Comparison of ENCODE assay signal across 10 cellular contexts in the genomic region with DNA sequence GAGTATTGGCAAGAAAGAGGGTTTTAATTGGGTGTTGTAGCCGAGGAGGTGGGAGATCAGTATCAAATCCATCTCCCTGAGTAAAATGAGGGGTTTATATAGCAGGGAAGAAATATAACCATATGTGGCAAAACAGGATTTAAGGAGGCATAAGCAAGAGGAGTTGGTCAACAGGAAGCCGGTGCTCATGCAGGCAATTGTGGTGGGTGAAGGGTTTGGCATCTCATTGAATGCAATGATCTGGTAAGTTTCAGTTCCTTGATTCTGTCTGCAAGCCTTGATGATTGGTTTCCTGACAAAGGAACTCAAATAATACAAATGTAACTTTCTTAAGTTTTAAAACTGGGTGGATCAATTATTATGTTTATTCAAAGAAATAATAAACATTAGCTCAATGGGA.
A peak's percentile ranks its signal among the peaks of the same experiment; 100 is the strongest.
DNase-seq lines count a peak whose midpoint lies in the region; ATAC-seq and TF ChIP-seq lines count a peak whose summit lies in the region.
"Had no signal": no experiment of that assay in that cellular context is flagged by ENCODE, and none has a peak within 500 bp of the region (broad histone marks: within the 10 kb centered on the region; RNA-seq: fewer than 3 reads in every experiment).

No MANE protein-coding gene starts in this region.

- H3K4me1 ChIP-seq in lung (ENCODE audit: control insufficient read depth in 2 of 2, insufficient read depth in 2 of 2, low read length in 2 of 2), result no peaks in the 10 kb centered on the region

- no peak overlapping the region for H3K27ac Mint-ChIP-seq in activated CD4-positive, alpha-beta T cell treated with anti-CD3 and anti-CD28 coated beads, Interleukin-2, amount 10 ng/mL, durations not matched to agents 24 days and 14 days
- no peak overlapping the region for H3K27ac Mint-ChIP-seq in type B pancreatic cell

- H3K9me3 ChIP-seq in lung (ENCODE audit: control insufficient read depth in 2 of 2, insufficient read depth in 1 of 2, low read length in 1 of 2), result no peaks in the 10 kb centered on the region

- no peak for TF ChIP-seq CTCF in lung (IDR thresholded peaks at IDR 0.05; ENCODE audit: control extremely low read depth, extremely low read depth)
- TF ChIP-seq CTCF in type B pancreatic cell (conservative IDR thresholded peaks at IDR 0.05), result no peak

- H3K4me3 ChIP-seq in lung, result no peak overlapping the region

- ATAC-seq in GM18867 (IDR thresholded peaks at IDR 0.05; ENCODE audit: unreplicated experiment) (peak; percentile 87), GM21825 (IDR thresholded peaks at IDR 0.05; ENCODE audit: unreplicated experiment) (peak; percentile 97), HG03520 (IDR thresholded peaks at IDR 0.05; ENCODE audit: unreplicated experiment) (peak; percentile 91), lung (ENCODE audit: insufficient read depth, low FRiP score) (peak; percentile 58)
- ATAC-seq: activated T-cell treated with anti-CD3 and anti-CD28 coated beads, Interleukin-2, amount 50 U/mL, for 4 hours had no signal

- DNase-seq in lung (ENCODE audit: low spot score) (no peak), type B pancreatic cell (ENCODE audit: extremely low spot score, unreplicated experiment) (no peak), NCI-H2081 treated with DMSO at 0.1 percent for 48 hours (lab: John Stamatoyannopoulos, UW) (no peak)
- no peak for DNase-seq in activated CD4-positive, alpha-beta T cell treated with anti-CD3 and anti-CD28 coated beads, Interleukin-2, amount 10 ng/mL, durations not matched to agents 24 days and 14 days
- no peak for DNase-seq in activated CD8-positive, alpha-beta memory T cell treated with anti-CD3 and anti-CD28 coated beads, Interleukin-2, amount 50 U/mL, for 48 hours
- DNase-seq: activated T-cell treated with anti-CD3 and anti-CD28 coated beads, Interleukin-2, amount 50 U/mL, for 4 hours; NCI-H1694 had no signal

- H3K27me3 ChIP-seq in lung (ENCODE audit: control insufficient read depth, insufficient read depth), result no peaks in the 10 kb centered on the region

- intact Hi-C loops in activated CD4-positive, alpha-beta T cell treated with anti-CD3 and anti-CD28 coated beads, Interleukin-2, amount 10 ng/mL, durations not matched to agents 24 days and 14 days (cut with micrococcal nuclease), result no loop called here

- 66 to 75% methylated on average over 2 of the region's 2 CpGs for WGBS in lung, 2 donors

- H3K27me3 Mint-ChIP-seq in activated CD4-positive, alpha-beta T cell treated with anti-CD3 and anti-CD28 coated beads, Interleukin-2, amount 10 ng/mL, durations not matched to agents 24 days and 14 days, result no peaks in the 10 kb centered on the region
- H3K27me3 Mint-ChIP-seq in type B pancreatic cell, result no peaks in the 10 kb centered on the region

- H3K36me3 ChIP-seq in lung (ENCODE audit: control insufficient read depth in 2 of 2, insufficient read depth in 2 of 2, low read length in 2 of 2), result no peaks in the 10 kb centered on the region

- no peak overlapping the region for H3K27ac ChIP-seq in lung (ENCODE audit: low read depth in 1 of 2, low read length in 1 of 2)

- no peaks in the 10 kb centered on the region for H3K36me3 Mint-ChIP-seq in activated CD4-positive, alpha-beta T cell treated with anti-CD3 and anti-CD28 coated beads, Interleukin-2, amount 10 ng/mL, durations not matched to agents 24 days and 14 days (ENCODE audit: low read depth)
- H3K36me3 Mint-ChIP-seq in type B pancreatic cell, result no peaks in the 10 kb centered on the region

- no peak overlapping the region for H3K4me3 Mint-ChIP-seq in activated CD4-positive, alpha-beta T cell treated with anti-CD3 and anti-CD28 coated beads, Interleukin-2, amount 10 ng/mL, durations not matched to agents 24 days and 14 days
- H3K4me3 Mint-ChIP-seq in type B pancreatic cell, result no peak overlapping the region
- H3K4me3 Mint-ChIP-seq: activated T-cell treated with anti-CD3 and anti-CD28 coated beads, Interleukin-2, amount 50 U/mL, for 4 hours had no signal

- peaks cover 3% of the 10 kb centered on the region for H3K9me3 Mint-ChIP-seq in activated CD4-positive, alpha-beta T cell treated with anti-CD3 and anti-CD28 coated beads, Interleukin-2, amount 10 ng/mL, durations not matched to agents 24 days and 14 days
- H3K9me3 Mint-ChIP-seq in type B pancreatic cell, result no peaks in the 10 kb centered on the region
- H3K9me3 Mint-ChIP-seq: activated T-cell treated with anti-CD3 and anti-CD28 coated beads, Interleukin-2, amount 50 U/mL, for 4 hours had no signal

- H3K4me1 Mint-ChIP-seq in activated CD4-positive, alpha-beta T cell treated with anti-CD3 and anti-CD28 coated beads, Interleukin-2, amount 10 ng/mL, durations not matched to agents 24 days and 14 days, result no peaks in the 10 kb centered on the region
- no peaks in the 10 kb centered on the region for H3K4me1 Mint-ChIP-seq in type B pancreatic cell (ENCODE audit: unreplicated experiment)
